1 cellular context compared by ENCODE assay signal in genomic region chr14:81170104-81170828, GRCh38.
TF ChIP-seq lines count a peak whose summit lies in the region.

No MANE protein-coding gene starts in this region.

TF ChIP-seq in HepG2, 621 proteins besides CTCF, POLR2A, EP300 and RAD21 (continued from another document and continues in another):
- TF ChIP-seq AGO1 (IDR thresholded peaks at IDR 0.05; ENCODE audit: low read depth, low read length, poor library complexity, severe bottlenecking) (peak; percentile 62), ZNF282 (IDR thresholded peaks at IDR 0.05; ENCODE audit: partially characterized antibody) (no peak), SP4 (CRISPR knock-in tag; IDR thresholded peaks at IDR 0.05) (peak; percentile 47; the same call in 1 of the 2 replicates), HOXA9 (CRISPR knock-in tag; IDR thresholded peaks at IDR 0.05; ENCODE audit: borderline replicate concordance) (no peak), ZBTB43 (CRISPR knock-in tag; conservative IDR thresholded peaks at IDR 0.05) (no peak), BRF2 (CRISPR knock-in tag; IDR thresholded peaks at IDR 0.05) (no peak), ZMYM2 (CRISPR knock-in tag; IDR thresholded peaks at IDR 0.05) (no peak), ZNF224 (CRISPR knock-in tag; IDR thresholded peaks at IDR 0.05) (0 out of 2 replicates have a peak, but pooled peaks have one; percentile 63), TFAP4 (IDR thresholded peaks at IDR 0.05; ENCODE audit: borderline replicate concordance, low read depth) (peak; percentile 91; the same call in 1 of the 2 replicates), ZNF672 (CRISPR knock-in tag; IDR thresholded peaks at IDR 0.05) (no peak), MAFK (conservative IDR thresholded peaks at IDR 0.05 in 1 of 2, IDR thresholded peaks at IDR 0.05 in 1 of 2; ENCODE audit: low read length in 2 of 2) (peak; percentile 54 to 59; a peak in 2 of 4 replicates), CENPT (CRISPR knock-in tag; IDR thresholded peaks at IDR 0.05; ENCODE audit: low read depth) (no peak; the same call in 1 of the 2 replicates), ZNF747 (CRISPR knock-in tag; IDR thresholded peaks at IDR 0.05; ENCODE audit: borderline replicate concordance) (no peak), MLX (CRISPR knock-in tag; IDR thresholded peaks at IDR 0.05) (no peak), RFX3 (CRISPR knock-in tag; IDR thresholded peaks at IDR 0.05) (no peak), ZFX (CRISPR knock-in tag; IDR thresholded peaks at IDR 0.05; ENCODE audit: low read depth) (peak; percentile 94), TCF7 (IDR thresholded peaks at IDR 0.05; ENCODE audit: low read depth) (no peak), POLR2AphosphoS5 (IDR thresholded peaks at IDR 0.05; ENCODE audit: low read depth, low read length) (peak; percentile 94), ZNF629 (CRISPR knock-in tag; conservative IDR thresholded peaks at IDR 0.05) (no peak), TEAD3 (CRISPR knock-in tag; optimal IDR thresholded peaks at IDR 0.05; ENCODE audit: borderline replicate concordance) (peak; percentile 79), ZNF503 (CRISPR knock-in tag; IDR thresholded peaks at IDR 0.05) (no peak; the same call in 1 of the 2 replicates), SNAI1 (CRISPR knock-in tag; IDR thresholded peaks at IDR 0.05; ENCODE audit: borderline replicate concordance) (no peak), THAP9 (CRISPR knock-in tag; IDR thresholded peaks at IDR 0.05; ENCODE audit: borderline replicate concordance) (peak; percentile 66; the same call in 1 of the 2 replicates), ETV6 (CRISPR knock-in tag; conservative IDR thresholded peaks at IDR 0.05) (peak; percentile 64; the same call in 1 of the 2 replicates), ZNF354B (CRISPR knock-in tag; IDR thresholded peaks at IDR 0.05) (no peak), HBP1 (CRISPR knock-in tag; IDR thresholded peaks at IDR 0.05; ENCODE audit: low read depth) (no peak), KLF16 (CRISPR knock-in tag; IDR thresholded peaks at IDR 0.05) (no peak), ATF7-NPFF (CRISPR knock-in tag; IDR thresholded peaks at IDR 0.05; ENCODE audit: low read depth) (0 out of 2 replicates have a peak, but pooled peaks have one; percentile 34), ZNF564 (CRISPR knock-in tag; IDR thresholded peaks at IDR 0.05) (no peak), ZNF546 (CRISPR knock-in tag; conservative IDR thresholded peaks at IDR 0.05) (peak; percentile 61; the same call in 1 of the 2 replicates), ZNF782 (CRISPR knock-in tag; IDR thresholded peaks at IDR 0.05; ENCODE audit: borderline replicate concordance) (peak; percentile 78; the same call in 1 of the 2 replicates), DR1 (CRISPR knock-in tag; IDR thresholded peaks at IDR 0.05) (no peak; the same call in 1 of the 2 replicates), ZNF709 (CRISPR knock-in tag; IDR thresholded peaks at IDR 0.05) (peak; percentile 70; the same call in 1 of the 2 replicates), SRSF9 (IDR thresholded peaks at IDR 0.05; ENCODE audit: borderline replicate concordance, insufficient read depth, low read depth, low read length, poor library complexity, severe bottlenecking) (no peak), RFXANK (CRISPR knock-in tag; IDR thresholded peaks at IDR 0.05) (no peak), ARNT (IDR thresholded peaks at IDR 0.05) (no peak), NFIB (CRISPR knock-in tag; IDR thresholded peaks at IDR 0.05; ENCODE audit: borderline replicate concordance) (no peak), GLMP (CRISPR knock-in tag; IDR thresholded peaks at IDR 0.05; ENCODE audit: borderline replicate concordance) (no peak), ZNF17 (CRISPR knock-in tag; IDR thresholded peaks at IDR 0.05) (no peak), SOX6 (IDR thresholded peaks at IDR 0.05) (no peak), SOX6 (CRISPR knock-in tag; IDR thresholded peaks at IDR 0.05) (peak; percentile 43; the same call in 1 of the 2 replicates), ZNF496 (CRISPR knock-in tag; IDR thresholded peaks at IDR 0.05; ENCODE audit: insufficient replicate concordance) (no peak), ZKSCAN5 (CRISPR knock-in tag; IDR thresholded peaks at IDR 0.05) (no peak), SSRP1 (CRISPR knock-in tag; IDR thresholded peaks at IDR 0.05) (no peak), ARHGAP35 (CRISPR knock-in tag; IDR thresholded peaks at IDR 0.05; ENCODE audit: borderline replicate concordance) (peak; percentile 74; the same call in 1 of the 2 replicates), SMARCE1 (IDR thresholded peaks at IDR 0.05; ENCODE audit: borderline replicate concordance) (no peak), ZBTB7A (CRISPR knock-in tag; IDR thresholded peaks at IDR 0.05) (peak; percentile 5; the same call in 1 of the 2 replicates), ZFAT (CRISPR knock-in tag; conservative IDR thresholded peaks at IDR 0.05) (no peak), NFE2L1 (CRISPR knock-in tag; IDR thresholded peaks at IDR 0.05; ENCODE audit: borderline replicate concordance) (peak; percentile 83; the same call in 1 of the 2 replicates), MTA1 (CRISPR knock-in tag; IDR thresholded peaks at IDR 0.05; ENCODE audit: borderline replicate concordance) (peak; percentile 86; the same call in 1 of the 2 replicates), ESRRA (CRISPR knock-in tag; IDR thresholded peaks at IDR 0.05; ENCODE audit: low read depth) (no peak), ZNF761 (CRISPR knock-in tag; conservative IDR thresholded peaks at IDR 0.05) (peak; percentile 82; the same call in 1 of the 2 replicates), SP1 (IDR thresholded peaks at IDR 0.05) (no peak), SP1 (CRISPR knock-in tag; IDR thresholded peaks at IDR 0.05) (no peak)
